10 cellular contexts compared by ENCODE assay signal in genomic region chr5:124735169-124735858, GRCh38. TPM values are rescaled to one million over a fixed set of nuclear protein-coding genes. Genes with fewer than 3 reads are reported as not detected.
DNase-seq lines count a peak whose midpoint lies in the region; ATAC-seq and TF ChIP-seq lines count a peak whose summit lies in the region.
"Had no signal": no experiment of that assay in that cellular context is flagged by ENCODE, and none has a peak within 500 bp of the region (broad histone marks: within the 10 kb centered on the region; RNA-seq: fewer than 3 reads in every experiment).

No MANE protein-coding gene starts in this region.

- peak overlapping the region in 1 of 2 experiments; percentile 83; a peak in 2 of 4 replicates for H3K27ac ChIP-seq in SK-N-SH (ENCODE audit: low read depth in 2 of 2, low read length in 1 of 2)
- H3K27ac ChIP-seq in vagina: peak overlapping the region; percentile 30
- H3K27ac ChIP-seq: 22Rv1 had no signal

- no peaks in the 10 kb centered on the region for H3K27me3 ChIP-seq in SK-N-SH (ENCODE audit: insufficient read depth)
- no peaks in the 10 kb centered on the region for H3K27me3 ChIP-seq in vagina

- no peak overlapping the region for H3K9ac ChIP-seq in SK-N-SH

- no peaks in the 10 kb centered on the region for H4K20me1 ChIP-seq in SK-N-SH (ENCODE audit: insufficient read depth)

- H3K9me3 Mint-ChIP-seq in chondrocyte (ENCODE audit: low read depth) (no peaks in the 10 kb centered on the region), memory B cell (no peaks in the 10 kb centered on the region)

- H3K4me2 ChIP-seq in SK-N-SH: no peak overlapping the region

- POLR2A ChIA-PET in SK-N-SH (lab: Yijun Ruan, JAX): no interaction called here

- no peak for TF ChIP-seq POLR2A in vagina (IDR thresholded peaks at IDR 0.05)

- H3K27ac Mint-ChIP-seq in chondrocyte (ENCODE audit: unreplicated experiment) (peak overlapping the region; percentile 61), memory B cell (peak overlapping the region; percentile 73)

- CTCF ChIA-PET in SK-N-SH (lab: Yijun Ruan, JAX): no interaction called here

- no peaks in the 10 kb centered on the region for H3K27me3 Mint-ChIP-seq in chondrocyte (ENCODE audit: low read depth)
- peaks cover 3% of the 10 kb centered on the region for H3K27me3 Mint-ChIP-seq in memory B cell

- WGBS in SK-N-SH (ENCODE audit: low lambda C conversion rate): 51% methylated on average over 24 of the region's 24 CpGs

- H2AFZ ChIP-seq in SK-N-SH (ENCODE audit: low read depth): peak overlapping the region; percentile 26; the same call in 1 of the 2 replicates

- H3K36me3 ChIP-seq in SK-N-SH (replicated peaks in 1 of 2; ENCODE audit: control insufficient read depth in 1 of 2, insufficient read depth in 2 of 2, low read length in 1 of 2): peaks cover 0 to 3% of the 10 kb centered on the region in 2 experiments
- H3K36me3 ChIP-seq in vagina: no peaks in the 10 kb centered on the region

- H3K4me3 Mint-ChIP-seq in chondrocyte (ENCODE audit: unreplicated experiment) (peak overlapping the region; percentile 70), memory B cell (peak overlapping the region; percentile 82)

- intact Hi-C loops in vagina (cut with DNase I): no loop called here

- no peaks in the 10 kb centered on the region for H3K9me3 ChIP-seq in SK-N-SH
- H3K9me3 ChIP-seq in vagina: no peaks in the 10 kb centered on the region

- DNase-seq in SK-N-SH: peak; percentile 80
- DNase-seq in chondrocyte (ENCODE audit: low spot score): no peak
- no peak for DNase-seq in memory B cell (ENCODE audit: low spot score in 2 of 2)
- no peak for DNase-seq in vagina (ENCODE audit: extremely low spot score in 2 of 2)
- no peak for DNase-seq in stimulated activated CD8-positive, alpha-beta memory T cell treated with anti-CD3 and anti-CD28 coated beads, Interleukin-4, amount 100 ng/mL, for 48 hours
- DNase-seq in NCI-H1105 (lab: John Stamatoyannopoulos, UW): no peak
- DNase-seq: activated CD4-positive, CD25-positive, alpha-beta regulatory T cell had no signal

- no peak for ATAC-seq in SK-N-SH treated with all-trans-retinoic acid at 6 μM for 48 hours
- peak; percentile 58 for ATAC-seq in memory B cell (ENCODE audit: low read depth)
- ATAC-seq in GM19023 (IDR thresholded peaks at IDR 0.05; ENCODE audit: unreplicated experiment): no peak

- no peak for TF ChIP-seq CTCF in SK-N-SH (IDR thresholded peaks at IDR 0.05)
- no peak for TF ChIP-seq CTCF in chondrocyte (IDR thresholded peaks at IDR 0.05)
- TF ChIP-seq CTCF in vagina (IDR thresholded peaks at IDR 0.05): no peak

- H3K4me1 ChIP-seq in SK-N-SH (ENCODE audit: control insufficient read depth in 1 of 2, insufficient read depth in 2 of 2, low read depth in 1 of 2, low read length in 1 of 2) (peaks cover 11 to 45% of the 10 kb centered on the region in 2 experiments; a peak in 3 of 4 replicates), vagina (peaks cover 41% of the 10 kb centered on the region)

- H3K9me2 ChIP-seq in SK-N-SH: no peaks in the 10 kb centered on the region

- H3K4me3 ChIP-seq in SK-N-SH (ENCODE audit: low read depth in 2 of 2, low read length in 1 of 2): peak overlapping the region in 1 of 2 experiments; percentile 26; a peak in 2 of 4 replicates
- H3K4me3 ChIP-seq in vagina: peak overlapping the region; percentile 32 to 35

- TF ChIP-seq RAD21 in SK-N-SH (IDR thresholded peaks at IDR 0.05; ENCODE audit: low read length): no peak

- H3K36me3 Mint-ChIP-seq in chondrocyte (ENCODE audit: low read depth) (no peaks in the 10 kb centered on the region), memory B cell (peaks cover 3% of the 10 kb centered on the region)

- H3K4me1 Mint-ChIP-seq in chondrocyte (ENCODE audit: low read depth): peaks cover 11% of the 10 kb centered on the region
- peaks cover 43% of the 10 kb centered on the region for H3K4me1 Mint-ChIP-seq in memory B cell

- no peaks in the 10 kb centered on the region for H3F3A ChIP-seq in SK-N-SH (replicated peaks; ENCODE audit: insufficient read depth)

- no peaks in the 10 kb centered on the region; the same call in 1 of the 2 replicates for H3K79me2 ChIP-seq in SK-N-SH (ENCODE audit: insufficient read depth)

- TF ChIP-seq EP300 in SK-N-SH (IDR thresholded peaks at IDR 0.05; ENCODE audit: borderline replicate concordance in 1 of 2, low read depth in 1 of 2, low read length in 1 of 2): no peak; a peak in 1 of 4 replicates

TF ChIP-seq in SK-N-SH, 30 proteins besides CTCF, POLR2A, EP300 and RAD21:
- TF ChIP-seq FOXJ3 (CRISPR knock-in tag; IDR thresholded peaks at IDR 0.05) (0 out of 2 replicates have a peak, but pooled peaks have one; percentile 25), CHD2 (IDR thresholded peaks at IDR 0.05; ENCODE audit: low read length, partially characterized antibody) (peak; percentile 11), EZH2phosphoT487 (IDR thresholded peaks at IDR 0.05; ENCODE audit: borderline replicate concordance, low read depth) (no peak)

TF ChIP-seq in SK-N-SH treated with all-trans-retinoic acid at 6 μM for 48 hours, 23 proteins besides CTCF, POLR2A, EP300 and RAD21 (continues in another document):
- TF ChIP-seq ARNTL (CRISPR knock-in tag; IDR thresholded peaks at IDR 0.05; ENCODE audit: borderline replicate concordance, low read depth) (no peak), ISL1 (CRISPR knock-in tag; IDR thresholded peaks at IDR 0.05) (no peak), SNAI2 (CRISPR knock-in tag; IDR thresholded peaks at IDR 0.05) (no peak), ZFP30 (CRISPR knock-in tag; IDR thresholded peaks at IDR 0.05) (no peak), ZNF70 (CRISPR knock-in tag; IDR thresholded peaks at IDR 0.05) (no peak), TCF4 (CRISPR knock-in tag; IDR thresholded peaks at IDR 0.05; ENCODE audit: borderline replicate concordance) (no peak; the same call in 1 of the 2 replicates), ZNF8 (CRISPR knock-in tag; IDR thresholded peaks at IDR 0.05) (no peak), RARB (CRISPR knock-in tag; IDR thresholded peaks at IDR 0.05) (no peak), OSR1 (CRISPR knock-in tag; IDR thresholded peaks at IDR 0.05) (no peak), CSDC2 (CRISPR knock-in tag; IDR thresholded peaks at IDR 0.05) (no peak), GLIS3 (CRISPR knock-in tag; IDR thresholded peaks at IDR 0.05) (no peak), ZNF565 (CRISPR knock-in tag; conservative IDR thresholded peaks at IDR 0.05; ENCODE audit: low read depth) (no peak)
- TF ChIP-seq, protein P1, sequence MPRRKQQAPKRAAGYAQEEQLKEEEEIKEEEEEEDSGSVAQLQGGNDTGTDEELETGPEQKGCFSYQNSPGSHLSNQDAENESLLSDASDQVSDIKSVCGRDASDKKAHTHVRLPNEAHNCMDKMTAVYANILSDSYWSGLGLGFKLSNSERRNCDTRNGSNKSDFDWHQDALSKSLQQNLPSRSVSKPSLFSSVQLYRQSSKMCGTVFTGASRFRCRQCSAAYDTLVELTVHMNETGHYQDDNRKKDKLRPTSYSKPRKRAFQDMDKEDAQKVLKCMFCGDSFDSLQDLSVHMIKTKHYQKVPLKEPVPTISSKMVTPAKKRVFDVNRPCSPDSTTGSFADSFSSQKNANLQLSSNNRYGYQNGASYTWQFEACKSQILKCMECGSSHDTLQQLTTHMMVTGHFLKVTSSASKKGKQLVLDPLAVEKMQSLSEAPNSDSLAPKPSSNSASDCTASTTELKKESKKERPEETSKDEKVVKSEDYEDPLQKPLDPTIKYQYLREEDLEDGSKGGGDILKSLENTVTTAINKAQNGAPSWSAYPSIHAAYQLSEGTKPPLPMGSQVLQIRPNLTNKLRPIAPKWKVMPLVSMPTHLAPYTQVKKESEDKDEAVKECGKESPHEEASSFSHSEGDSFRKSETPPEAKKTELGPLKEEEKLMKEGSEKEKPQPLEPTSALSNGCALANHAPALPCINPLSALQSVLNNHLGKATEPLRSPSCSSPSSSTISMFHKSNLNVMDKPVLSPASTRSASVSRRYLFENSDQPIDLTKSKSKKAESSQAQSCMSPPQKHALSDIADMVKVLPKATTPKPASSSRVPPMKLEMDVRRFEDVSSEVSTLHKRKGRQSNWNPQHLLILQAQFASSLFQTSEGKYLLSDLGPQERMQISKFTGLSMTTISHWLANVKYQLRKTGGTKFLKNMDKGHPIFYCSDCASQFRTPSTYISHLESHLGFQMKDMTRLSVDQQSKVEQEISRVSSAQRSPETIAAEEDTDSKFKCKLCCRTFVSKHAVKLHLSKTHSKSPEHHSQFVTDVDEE (CRISPR knock-in tag; IDR thresholded peaks at IDR 0.05): no peak
- TF ChIP-seq, protein P2, sequence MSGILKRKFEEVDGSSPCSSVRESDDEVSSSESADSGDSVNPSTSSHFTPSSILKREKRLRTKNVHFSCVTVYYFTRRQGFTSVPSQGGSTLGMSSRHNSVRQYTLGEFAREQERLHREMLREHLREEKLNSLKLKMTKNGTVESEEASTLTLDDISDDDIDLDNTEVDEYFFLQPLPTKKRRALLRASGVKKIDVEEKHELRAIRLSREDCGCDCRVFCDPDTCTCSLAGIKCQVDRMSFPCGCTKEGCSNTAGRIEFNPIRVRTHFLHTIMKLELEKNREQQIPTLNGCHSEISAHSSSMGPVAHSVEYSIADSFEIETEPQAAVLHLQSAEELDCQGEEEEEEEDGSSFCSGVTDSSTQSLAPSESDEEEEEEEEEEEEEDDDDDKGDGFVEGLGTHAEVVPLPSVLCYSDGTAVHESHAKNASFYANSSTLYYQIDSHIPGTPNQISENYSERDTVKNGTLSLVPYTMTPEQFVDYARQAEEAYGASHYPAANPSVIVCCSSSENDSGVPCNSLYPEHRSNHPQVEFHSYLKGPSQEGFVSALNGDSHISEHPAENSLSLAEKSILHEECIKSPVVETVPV (CRISPR knock-in tag; IDR thresholded peaks at IDR 0.05): no peak
- TF ChIP-seq, protein P3, sequence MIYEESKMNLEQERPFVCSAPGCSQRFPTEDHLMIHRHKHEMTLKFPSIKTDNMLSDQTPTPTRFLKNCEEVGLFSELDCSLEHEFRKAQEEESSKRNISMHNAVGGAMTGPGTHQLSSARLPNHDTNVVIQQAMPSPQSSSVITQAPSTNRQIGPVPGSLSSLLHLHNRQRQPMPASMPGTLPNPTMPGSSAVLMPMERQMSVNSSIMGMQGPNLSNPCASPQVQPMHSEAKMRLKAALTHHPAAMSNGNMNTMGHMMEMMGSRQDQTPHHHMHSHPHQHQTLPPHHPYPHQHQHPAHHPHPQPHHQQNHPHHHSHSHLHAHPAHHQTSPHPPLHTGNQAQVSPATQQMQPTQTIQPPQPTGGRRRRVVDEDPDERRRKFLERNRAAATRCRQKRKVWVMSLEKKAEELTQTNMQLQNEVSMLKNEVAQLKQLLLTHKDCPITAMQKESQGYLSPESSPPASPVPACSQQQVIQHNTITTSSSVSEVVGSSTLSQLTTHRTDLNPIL (CRISPR knock-in tag; IDR thresholded peaks at IDR 0.05; ENCODE audit: low read depth): no peak

RNA-seq across cellular contexts. Expression of gene ZNF608, which starts 11.1 kb away (rescaled TPM):
- 4.9 and 5.2 TPM in 2 replicates for polyA plus RNA-seq in SK-N-SH (2012; rRNA removed)
- polyA plus RNA-seq in SK-N-SH (2012; cell fraction: cytosol; rRNA removed): 3.6 and 4.6 TPM in 2 replicates
- polyA plus RNA-seq in SK-N-SH (2012; cell fraction: nucleus; rRNA removed): 6.3 and 8.8 TPM in 2 replicates
- total RNA-seq in chondrocyte: 20.7 to 36.3 TPM (median 23.8 TPM) in 3 replicates
- total RNA-seq in vagina: 20.6 TPM
